In genomic region chrX:103608305-103608963, GRCh38 we compare ENCODE assay signal across 8 cellular contexts. TPM values are rescaled to one million over a fixed set of nuclear protein-coding genes. Genes with fewer than 3 reads are reported as not detected.
A peak's percentile ranks its signal among the peaks of the same experiment; 100 is the strongest.
DNase-seq lines count a peak whose midpoint lies in the region; ATAC-seq and TF ChIP-seq lines count a peak whose summit lies in the region.

No MANE protein-coding gene starts in this region.

- peak overlapping the region; percentile 75; the same call in 1 of the 2 replicates for H3K4me3 ChIP-seq in iPS DF 6.9 (ENCODE audit: low read length)
- H3K4me3 ChIP-seq in spleen = peak overlapping the region; percentile 39 to 76 (median 48)

- DNase-seq in NCI-H146 (lab: John Stamatoyannopoulos, UW) = peak; percentile 14
- DNase-seq in NCI-H146 treated with DMSO at 0.1 percent for 48 hours (lab: John Stamatoyannopoulos, UW; ENCODE audit: unreplicated experiment) = no peak
- DNase-seq in activated naive CD8-positive, alpha-beta T cell treated with anti-CD3 and anti-CD28 coated beads for 36 hours = no peak
- no peak for DNase-seq in iPS DF 6.9 (ENCODE audit: low read depth, low spot score)
- DNase-seq in spleen = peak; percentile 75
- DNase-seq in SIG-M5 treated with dmso at 0.1 percent for 504 hours (lab: John Stamatoyannopoulos, UW; ENCODE audit: unreplicated experiment) = no peak
- DNase-seq in NCI-H226 = no peak

- H3K4me1 Mint-ChIP-seq in activated naive CD8-positive, alpha-beta T cell treated with anti-CD3 and anti-CD28 coated beads for 36 hours = peaks cover 5% of the 10 kb centered on the region

- H3K36me3 ChIP-seq in iPS DF 6.9 (ENCODE audit: control insufficient read depth, insufficient read depth, low read length) (no peaks in the 10 kb centered on the region), spleen (peaks cover 0 to 4% (median 0%) of the 10 kb centered on the region in 6 donors)

- H3K27me3 Mint-ChIP-seq in activated naive CD8-positive, alpha-beta T cell treated with anti-CD3 and anti-CD28 coated beads for 36 hours = no peaks in the 10 kb centered on the region

- H3K27ac ChIP-seq in iPS DF 6.9 (ENCODE audit: low read length) (no peak overlapping the region), spleen (peak overlapping the region; percentile 48 to 89 (median 83))

- H3K27me3 ChIP-seq in iPS DF 6.9 (ENCODE audit: control insufficient read depth, insufficient read depth, low read length) = no peaks in the 10 kb centered on the region
- peaks cover 0 to 18% (median 0%) of the 10 kb centered on the region in 7 donors for H3K27me3 ChIP-seq in spleen (replicated peaks in 1 of 7)

- no peak for TF ChIP-seq POLR2A in spleen (IDR thresholded peaks at IDR 0.05)

- WGBS in iPS DF 6.9 (ENCODE audit: insufficient coverage, insufficient read length) = no CpG with 5 or more reads among the region's 21 CpGs
- WGBS in spleen, 5 donors = 7 to 24% (median 13%) methylated on average over 11 to 21 of the region's 21 CpGs

- peak; percentile 27 for ATAC-seq in HG02943 (IDR thresholded peaks at IDR 0.05; ENCODE audit: low read depth, unreplicated experiment)

- peak overlapping the region; percentile 42 for H3K27ac Mint-ChIP-seq in activated naive CD8-positive, alpha-beta T cell treated with anti-CD3 and anti-CD28 coated beads for 36 hours

- no peaks in the 10 kb centered on the region for H3K9me3 Mint-ChIP-seq in activated naive CD8-positive, alpha-beta T cell treated with anti-CD3 and anti-CD28 coated beads for 36 hours

- H3K9me3 ChIP-seq in iPS DF 6.9 (ENCODE audit: control insufficient read depth, insufficient read depth, low read length) (no peaks in the 10 kb centered on the region), spleen (no peaks in the 10 kb centered on the region)

- H3K36me3 Mint-ChIP-seq in activated naive CD8-positive, alpha-beta T cell treated with anti-CD3 and anti-CD28 coated beads for 36 hours = no peaks in the 10 kb centered on the region

- TF ChIP-seq CTCF in spleen (IDR thresholded peaks at IDR 0.05 in 8 of 11, conservative IDR thresholded peaks at IDR 0.05 in 3 of 11) = no peak

- H3K4me1 ChIP-seq in iPS DF 6.9 (ENCODE audit: control insufficient read depth, insufficient read depth, low read length) = no peaks in the 10 kb centered on the region
- peaks cover 0 to 6% (median 0%) of the 10 kb centered on the region in 6 donors for H3K4me1 ChIP-seq in spleen

- H3K4me3 Mint-ChIP-seq in activated naive CD8-positive, alpha-beta T cell treated with anti-CD3 and anti-CD28 coated beads for 36 hours = peak overlapping the region; percentile 84

- intact Hi-C loops in spleen (cut with DNase I; ENCODE audit: low total_unique reads) = no loop called here

RNA-seq across cellular contexts. Expression of gene TCEAL3, which starts 0.7 kb away (rescaled TPM):
- 1 to 10 TPM; 8.5 to 8.7 TPM for total RNA-seq in activated naive CD8-positive, alpha-beta T cell treated with anti-CD3 and anti-CD28 coated beads for 36 hours
- 10 to 100 TPM; 16.1 to 30.0 (median 26.2) TPM for total RNA-seq in spleen
- 10 to 100 TPM; 20.7 to 36.4 (median 21.1) TPM for polyA plus RNA-seq in spleen

RNA-seq across cellular contexts. Expression of gene TCEAL1, which starts 20.3 kb away (rescaled TPM):
- total RNA-seq in activated naive CD8-positive, alpha-beta T cell treated with anti-CD3 and anti-CD28 coated beads for 36 hours = 1 to 10 TPM; 7.3 to 8.1 TPM
- 10 to 100 TPM; 14.8 to 71.5 (median 30.5) TPM for total RNA-seq in spleen
- 10 to 100 TPM; 27.9 to 44.1 (median 29.1) TPM for polyA plus RNA-seq in spleen

RNA-seq across cellular contexts. Expression of gene TCEAL4, which starts 23.1 kb away (rescaled TPM):
- total RNA-seq in activated naive CD8-positive, alpha-beta T cell treated with anti-CD3 and anti-CD28 coated beads for 36 hours = 10 to 100 TPM; 14.8 to 17.4 TPM
- 10 to 100 TPM; 38.5 to 76.0 (median 63.1) TPM for total RNA-seq in spleen
- 100 to 1,000 TPM in 2 of 3 donors, 10 to 100 TPM in 1; 96.4 to 157 (median 104) TPM for polyA plus RNA-seq in spleen

Comparison
In these comparisons a context has a peak if more than half of its experiments do, and no peak if none do; other contexts are left out.
1. DNase-seq: peak in NCI-H146 (single experiment) and spleen (single experiment); none in NCI-H146 treated with DMSO at 0.1 percent for 48 hours (single experiment), activated naive CD8-positive, alpha-beta T cell treated with anti-CD3 and anti-CD28 coated beads for 36 hours (single experiment), iPS DF 6.9 (single experiment), SIG-M5 treated with dmso at 0.1 percent for 504 hours (single experiment) and NCI-H226 (single experiment).